41 cellular contexts compared by ENCODE assay signal in genomic region chr20:15164726-15165125, GRCh38.
"Had no signal": no experiment of that assay in that cellular context is flagged by ENCODE, and none has a peak within 500 bp of the region (broad histone marks: within the 10 kb centered on the region; RNA-seq: fewer than 3 reads in every experiment).

No MANE protein-coding gene starts in this region.

- FAIRE-seq: astrocyte, bronchial epithelial cell had no signal

- H3K27me3 ChIP-seq: adrenal gland, ascending aorta, body of pancreas, brain microvascular endothelial cell, breast epithelium, cardiac muscle cell had no signal

- H3K27ac ChIP-seq: adrenal gland, ascending aorta, body of pancreas, brain microvascular endothelial cell, breast epithelium, cardiac muscle cell had no signal

- H3K9me3 Mint-ChIP-seq: activated naive CD4-positive, alpha-beta T cell treated with anti-CD3 and anti-CD28 coated beads for 36 hours; activated naive CD4-positive, alpha-beta T cell treated with anti-CD3 and anti-CD28 coated beads, Interleukin-2, amount 10 ng/mL, durations not matched to agents 7 days and 5 days; activated naive CD8-positive, alpha-beta T cell treated with anti-CD3 and anti-CD28 coated beads for 36 hours; activated T-cell treated with anti-CD3 and anti-CD28 coated beads, Interleukin-2, amount 50 U/mL, for 24 hours had no signal

- H3K36me3 ChIP-seq: adrenal gland, ascending aorta, brain microvascular endothelial cell, breast epithelium, cardiac muscle cell had no signal

- H3K9me3 ChIP-seq: adrenal gland, ascending aorta, body of pancreas, breast epithelium had no signal

- H3K4me1 ChIP-seq: adrenal gland, ascending aorta, breast epithelium had no signal

- H3K27me3 Mint-ChIP-seq: activated naive CD4-positive, alpha-beta T cell treated with anti-CD3 and anti-CD28 coated beads, Interleukin-2, amount 10 ng/mL, durations not matched to agents 7 days and 5 days; activated naive CD4-positive, alpha-beta T cell treated with anti-CD3 and anti-CD28 coated beads, Interleukin-2, amount 50 U/mL, for 24 hours; activated naive CD8-positive, alpha-beta T cell; activated naive CD8-positive, alpha-beta T cell treated with anti-CD3 and anti-CD28 coated beads for 36 hours; activated naive CD8-positive, alpha-beta T cell treated with anti-CD3 and anti-CD28 coated beads, Interleukin-2, amount 10 ng/mL, durations not matched to agents 7 days and 5 days; activated naive CD8-positive, alpha-beta T cell treated with anti-CD3 and anti-CD28 coated beads, Interleukin-2, amount 50 U/mL, for 24 hours; activated T-cell treated with anti-CD3 and anti-CD28 coated beads, Interleukin-2, amount 50 U/mL, for 24 hours; activated T-helper 17 cell treated with anti-CD3 and anti-CD28 coated beads, Interleukin-2, amount 50 U/mL, for 72 hours; brain; central memory CD8-positive, alpha-beta T cell had no signal

- H3K27ac Mint-ChIP-seq: activated naive CD4-positive, alpha-beta T cell treated with anti-CD3 and anti-CD28 coated beads for 36 hours; activated naive CD4-positive, alpha-beta T cell treated with anti-CD3 and anti-CD28 coated beads, Interleukin-2, amount 10 ng/mL, durations not matched to agents 7 days and 5 days; activated naive CD4-positive, alpha-beta T cell treated with anti-CD3 and anti-CD28 coated beads, Interleukin-2, amount 50 U/mL, for 24 hours; activated naive CD4-positive, alpha-beta T cell treated with anti-CD3 and anti-CD28 coated beads, Interleukin-2, amount 50 U/mL, for 72 hours; activated naive CD8-positive, alpha-beta T cell; activated naive CD8-positive, alpha-beta T cell treated with anti-CD3 and anti-CD28 coated beads for 36 hours; activated naive CD8-positive, alpha-beta T cell treated with anti-CD3 and anti-CD28 coated beads, Interleukin-2, amount 10 ng/mL, durations not matched to agents 7 days and 5 days; activated naive CD8-positive, alpha-beta T cell treated with anti-CD3 and anti-CD28 coated beads, Interleukin-2, amount 50 U/mL, for 24 hours; activated T-cell treated with anti-CD3 and anti-CD28 coated beads, Interleukin-2, amount 50 U/mL, for 24 hours; activated T-cell treated with anti-CD3 and anti-CD28 coated beads, Interleukin-2, amount 50 U/mL, for 72 hours; activated T-helper 1 cell treated with anti-CD3 and anti-CD28 coated beads, Interleukin-12 subunit alpha, Interleukin-12 subunit beta, Interleukin-2, Interleukin-4 antibody, amounts not matched to agents 30 ng/mL and 10 ng/mL and 1 ng/mL, durations not matched to agents 14 hours and 24 hours and 36 hours; activated T-helper 17 cell treated with anti-CD3 and anti-CD28 coated beads, Interleukin-2, amount 50 U/mL, for 72 hours; activated T-helper 2 cell treated with anti-CD3 and anti-CD28 coated beads, Interferon-gamma antibody, Interleukin-2, Interleukin-4, amounts not matched to agents 10 μg/mL and 5 μg/mL and 100 μg/mL, durations not matched to agents 14 hours and 24 hours and 36 hours; brain had no signal

- H3K4me1 Mint-ChIP-seq: brain had no signal

- ATAC-seq: activated naive CD4-positive, alpha-beta T cell treated with anti-CD3 and anti-CD28 coated beads, Interleukin-2, amount 50 U/mL, for 72 hours; activated naive CD8-positive, alpha-beta T cell treated with anti-CD3 and anti-CD28 coated beads, Interleukin-2, amount 50 U/mL, for 24 hours; activated T-cell treated with anti-CD3 and anti-CD28 coated beads, Interleukin-2, amount 50 U/mL, for 4 hours; activated T-cell treated with anti-CD3 and anti-CD28 coated beads, Interleukin-2, amount 50 U/mL, for 72 hours; activated T-helper 17 cell treated with anti-CD3 and anti-CD28 coated beads, Interleukin-2, amount 50 U/mL, for 72 hours; body of pancreas had no signal

- H3K4me3 ChIP-seq: adrenal gland, ascending aorta, body of pancreas, breast epithelium, cardiac muscle cell had no signal

- H3K36me3 Mint-ChIP-seq: activated naive CD4-positive, alpha-beta T cell treated with anti-CD3 and anti-CD28 coated beads, Interleukin-2, amount 10 ng/mL, durations not matched to agents 7 days and 5 days; activated naive CD4-positive, alpha-beta T cell treated with anti-CD3 and anti-CD28 coated beads, Interleukin-2, amount 50 U/mL, for 24 hours; activated naive CD4-positive, alpha-beta T cell treated with anti-CD3 and anti-CD28 coated beads, Interleukin-2, amount 50 U/mL, for 72 hours; activated naive CD8-positive, alpha-beta T cell; activated naive CD8-positive, alpha-beta T cell treated with anti-CD3 and anti-CD28 coated beads for 36 hours; activated naive CD8-positive, alpha-beta T cell treated with anti-CD3 and anti-CD28 coated beads, Interleukin-2, amount 10 ng/mL, durations not matched to agents 7 days and 5 days; brain had no signal

- DNase-seq: activated effector memory CD4-positive, alpha-beta T cell treated with anti-CD3 and anti-CD28 coated beads, Interleukin-2, amount 50 U/mL, for 16 hours; activated effector memory CD4-positive, alpha-beta T cell treated with Interleukin-2 at 50 U/mL for 16 hours; activated gamma-delta T cell; activated gamma-delta T cell treated with Interleukin-2 at 50 U/mL for 16 hours; activated naive CD4-positive, alpha-beta T cell; activated naive CD4-positive, alpha-beta T cell treated with anti-CD3 and anti-CD28 coated beads for 36 hours; activated naive CD4-positive, alpha-beta T cell treated with anti-CD3 and anti-CD28 coated beads, Interleukin-2, amount 10 ng/mL, durations not matched to agents 7 days and 5 days; activated naive CD4-positive, alpha-beta T cell treated with anti-CD3 and anti-CD28 coated beads, Interleukin-2, amount 50 U/mL, for 16 hours; activated naive CD4-positive, alpha-beta T cell treated with Interleukin-2 at 50 U/mL for 16 hours; activated naive CD8-positive, alpha-beta T cell treated with anti-CD3 and anti-CD28 coated beads for 36 hours; activated naive CD8-positive, alpha-beta T cell treated with anti-CD3 and anti-CD28 coated beads, Interleukin-2, amount 10 ng/mL, durations not matched to agents 7 days and 5 days; activated naive CD8-positive, alpha-beta T cell treated with anti-CD3 and anti-CD28 coated beads, Interleukin-2, amount 50 U/mL, for 24 hours; activated T-cell treated with anti-CD3 and anti-CD28 coated beads for 4 hours; activated T-cell treated with anti-CD3 and anti-CD28 coated beads, Interleukin-2, amount 50 U/mL, for 1 hour; activated T-cell treated with anti-CD3 and anti-CD28 coated beads, Interleukin-2, amount 50 U/mL, for 24 hours; activated T-cell treated with anti-CD3 and anti-CD28 coated beads, Interleukin-2, amount 50 U/mL, for 4 hours; activated T-cell treated with anti-CD3 and anti-CD28 coated beads, Interleukin-2, amount 50 U/mL, for 48 hours; activated T-cell treated with anti-CD3 and anti-CD28 coated beads, Interleukin-2, amount 50 U/mL, for 72 hours; adrenal gland; amniotic stem cell; amygdala; anterior cingulate cortex; aorta; body of pancreas; brain microvascular endothelial cell; caudate nucleus; central memory CD4-positive, alpha-beta T cell; cerebellar nuclear complex had no signal

- H3K4me3 Mint-ChIP-seq: activated naive CD4-positive, alpha-beta T cell treated with anti-CD3 and anti-CD28 coated beads for 36 hours; activated naive CD4-positive, alpha-beta T cell treated with anti-CD3 and anti-CD28 coated beads, Interleukin-2, amount 10 ng/mL, durations not matched to agents 7 days and 5 days; activated naive CD4-positive, alpha-beta T cell treated with anti-CD3 and anti-CD28 coated beads, Interleukin-2, amount 50 U/mL, for 24 hours; activated naive CD8-positive, alpha-beta T cell; activated naive CD8-positive, alpha-beta T cell treated with anti-CD3 and anti-CD28 coated beads for 36 hours; activated naive CD8-positive, alpha-beta T cell treated with anti-CD3 and anti-CD28 coated beads, Interleukin-2, amount 10 ng/mL, durations not matched to agents 7 days and 5 days; activated naive CD8-positive, alpha-beta T cell treated with anti-CD3 and anti-CD28 coated beads, Interleukin-2, amount 50 U/mL, for 24 hours; activated T-cell treated with anti-CD3 and anti-CD28 coated beads, Interleukin-2, amount 50 U/mL, for 24 hours; activated T-cell treated with anti-CD3 and anti-CD28 coated beads, Interleukin-2, amount 50 U/mL, for 4 hours; activated T-cell treated with anti-CD3 and anti-CD28 coated beads, Interleukin-2, amount 50 U/mL, for 72 hours; activated T-helper 1 cell treated with anti-CD3 and anti-CD28 coated beads, Interleukin-12 subunit alpha, Interleukin-12 subunit beta, Interleukin-2, Interleukin-4 antibody, amounts not matched to agents 30 ng/mL and 10 ng/mL and 1 ng/mL, durations not matched to agents 14 hours and 24 hours and 36 hours; activated T-helper 17 cell treated with anti-CD3 and anti-CD28 coated beads, Interleukin-2, amount 50 U/mL, for 72 hours; brain; central memory CD8-positive, alpha-beta T cell had no signal
